In genomic region chr14:96001866-96002510, GRCh38 we compare ENCODE assay signal across 9 cellular contexts. TPM values are rescaled to one million over a fixed set of nuclear protein-coding genes. Genes with fewer than 3 reads are reported as not detected.
A peak's percentile ranks its signal among the peaks of the same experiment; 100 is the strongest.
DNase-seq lines count a peak whose midpoint lies in the region; ATAC-seq lines count a peak whose summit lies in the region.
"Had no signal": no experiment of that assay in that cellular context is flagged by ENCODE, and none has a peak within 500 bp of the region (broad histone marks: within the 10 kb centered on the region; RNA-seq: fewer than 3 reads in every experiment).

No MANE protein-coding gene starts in this region.

- H3K18ac ChIP-seq in mesendoderm (ENCODE audit: low read length) = no peak overlapping the region

- no peak overlapping the region for H3K9ac ChIP-seq in mesendoderm (ENCODE audit: low read length)

- no peaks in the 10 kb centered on the region for H3K36me3 ChIP-seq in MG63
- H3K36me3 ChIP-seq in mesendoderm (ENCODE audit: control insufficient read depth, insufficient read depth, low read length) = no peaks in the 10 kb centered on the region

- no peaks in the 10 kb centered on the region for H3K9me3 ChIP-seq in MG63

- H3K4ac ChIP-seq in mesendoderm (ENCODE audit: low read depth, low read length) = no peak overlapping the region

- H3K27me3 ChIP-seq in MG63 (no peaks in the 10 kb centered on the region), mesendoderm (ENCODE audit: insufficient read depth, low read length, poor library complexity) (no peaks in the 10 kb centered on the region)

- ATAC-seq in GM21528 (IDR thresholded peaks at IDR 0.05; ENCODE audit: low FRiP score, unreplicated experiment) = no peak
- no peak for ATAC-seq in HG03139 (IDR thresholded peaks at IDR 0.05; ENCODE audit: unreplicated experiment)

- H4K8ac ChIP-seq in mesendoderm (ENCODE audit: low read depth, low read length) = no peak overlapping the region

- no peak overlapping the region for H3K4me3 ChIP-seq in MG63
- H3K4me3 ChIP-seq in mesendoderm (ENCODE audit: low read length) = no peak overlapping the region

- no peak overlapping the region for H2AK5ac ChIP-seq in mesendoderm (ENCODE audit: low read length)

- H4K5ac ChIP-seq in mesendoderm (ENCODE audit: low read length) = no peak overlapping the region

- peaks cover 3% of the 10 kb centered on the region for H3K4me1 ChIP-seq in mesendoderm (ENCODE audit: control insufficient read depth, low read depth, low read length)

- H3K56ac ChIP-seq in mesendoderm (ENCODE audit: low read length) = no peak overlapping the region

- no CpG with 5 or more reads among the region's 5 CpGs for WGBS in mesendoderm (ENCODE audit: extremely low coverage, insufficient coverage, low lambda C conversion rate)

- peak; percentile 96 for DNase-seq in DMS 273 (lab: John Stamatoyannopoulos, UW; ENCODE audit: unreplicated experiment)
- DNase-seq in MG63 = peak; percentile 21
- peak; percentile 73 for DNase-seq in RPMI7951 (ENCODE audit: low read depth)
- peak; percentile 57 for DNase-seq in mesendoderm
- no peak for DNase-seq in activated CD4-positive, alpha-beta T cell treated with anti-CD3 and anti-CD28 coated beads, Interleukin-2, amount 50 U/mL, for 48 hours
- no peak for DNase-seq in NCI-H2081 (lab: John Stamatoyannopoulos, UW)
- DNase-seq: activated B cell treated with CpG ODN at 0.5 μM for 24 hours had no signal

- no peak overlapping the region for H3K23ac ChIP-seq in mesendoderm (ENCODE audit: low read length)

- no peak overlapping the region for H2BK15ac ChIP-seq in mesendoderm (replicated peaks; ENCODE audit: low read depth)

- H2BK120ac ChIP-seq in mesendoderm (ENCODE audit: low read depth, low read length) = no peak overlapping the region

- no peak overlapping the region for H2BK5ac ChIP-seq in mesendoderm (ENCODE audit: low read length)

- no peak overlapping the region for H3K27ac ChIP-seq in mesendoderm (ENCODE audit: low read depth, low read length)

- no peak overlapping the region for H3K4me2 ChIP-seq in mesendoderm (ENCODE audit: low read length)

- H3K79me2 ChIP-seq in mesendoderm (ENCODE audit: control insufficient read depth, insufficient read depth, low read length) = no peaks in the 10 kb centered on the region

- no peaks in the 10 kb centered on the region for H3K79me1 ChIP-seq in mesendoderm (ENCODE audit: low read length)

RNA-seq across cellular contexts. Expression of gene C14orf132, which starts 37.2 kb away (rescaled TPM):
- 3.8 and 5.3 TPM in 2 replicates for total RNA-seq in MG63 (2014; rRNA removed; shearing (Covaris generic); ENCODE audit: low replicate concordance)
- 22.6 and 24.6 TPM in 2 replicates for total RNA-seq in RPMI7951 (2014; rRNA removed; shearing (Covaris generic))
- polyA plus RNA-seq in mesendoderm (2013, experiment 1 of 2) = 18.8 TPM
- polyA plus RNA-seq in mesendoderm (2013, experiment 2 of 2) = 18.0 TPM

Comparison
In these comparisons a context has a peak if more than half of its experiments do, and no peak if none do; other contexts are left out.
1. DNase-seq: peak in DMS 273 (single experiment), MG63 (single experiment), RPMI7951 (single experiment) and mesendoderm (single experiment); none in activated CD4-positive, alpha-beta T cell treated with anti-CD3 and anti-CD28 coated beads, Interleukin-2, amount 50 U/mL, for 48 hours (0 of 2) and NCI-H2081 (0 of 2).